ENCODE assay signal across 8 cellular contexts in the genomic region with DNA sequence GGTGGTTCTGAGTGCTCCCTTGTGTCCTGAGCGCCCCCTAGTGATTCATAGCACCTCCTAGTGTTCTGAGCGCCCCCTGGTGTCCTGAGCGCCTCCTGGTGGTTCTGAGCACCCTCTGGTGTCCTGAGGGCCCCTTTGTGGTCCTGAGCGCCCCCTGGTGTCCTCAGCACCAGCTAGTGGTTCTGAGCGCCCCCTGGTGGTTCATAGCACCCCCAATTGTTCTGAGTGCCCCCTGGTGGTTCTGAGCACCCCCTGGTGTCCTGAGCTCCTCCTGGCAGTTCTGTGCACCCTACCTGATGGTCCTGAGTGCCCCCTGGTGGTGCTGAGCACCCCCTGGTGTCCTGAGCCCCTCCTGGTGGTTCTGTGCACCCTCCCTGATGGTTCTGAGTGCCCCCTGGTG.
A peak's percentile ranks its signal among the peaks of the same experiment; 100 is the strongest.
DNase-seq lines count a peak whose midpoint lies in the region; ATAC-seq lines count a peak whose summit lies in the region.
"Not testable (repeated sequence)": the region's sequence is repeated elsewhere in the genome, so short reads cannot be mapped to it uniquely, and the experiment has no call there.

No MANE protein-coding gene starts in this region.

- H3K4me1 Mint-ChIP-seq in activated T-helper 17 cell treated with anti-CD3 and anti-CD28 coated beads, Interleukin-2, amount 50 U/mL, for 72 hours; stimulated activated naive B cell treated with anti-CD40 and anti-IgM and Interleukin-4, amounts not matched to agents 10 μg/mL and 1 μg/mL and 100 μg/mL, for 72 hours: not testable (repeated sequence)

- not testable (repeated sequence) for H3K9me3 Mint-ChIP-seq in activated T-helper 17 cell treated with anti-CD3 and anti-CD28 coated beads, Interleukin-2, amount 50 U/mL, for 72 hours; stimulated activated naive B cell treated with anti-CD40 and anti-IgM and Interleukin-4, amounts not matched to agents 10 μg/mL and 1 μg/mL and 100 μg/mL, for 72 hours

- not testable (repeated sequence) for H3K27me3 Mint-ChIP-seq in activated T-helper 17 cell treated with anti-CD3 and anti-CD28 coated beads, Interleukin-2, amount 50 U/mL, for 72 hours; stimulated activated naive B cell treated with anti-CD40 and anti-IgM and Interleukin-4, amounts not matched to agents 10 μg/mL and 1 μg/mL and 100 μg/mL, for 72 hours

- ATAC-seq in GM18511 (IDR thresholded peaks at IDR 0.05; ENCODE audit: unreplicated experiment): peak; percentile 62
- peak; percentile 51 for ATAC-seq in GM19328 (IDR thresholded peaks at IDR 0.05; ENCODE audit: unreplicated experiment)
- peak; percentile 59 for ATAC-seq in GM21515 (IDR thresholded peaks at IDR 0.05; ENCODE audit: unreplicated experiment)
- peak; percentile 66 for ATAC-seq in HG02759 (IDR thresholded peaks at IDR 0.05; ENCODE audit: unreplicated experiment)
- peak; percentile 54 for ATAC-seq in HG03064 (IDR thresholded peaks at IDR 0.05; ENCODE audit: low read depth, unreplicated experiment)
- peak; percentile 62 for ATAC-seq in HG03442 (IDR thresholded peaks at IDR 0.05; ENCODE audit: unreplicated experiment)
- peak; percentile 25 for ATAC-seq in activated T-helper 17 cell treated with anti-CD3 and anti-CD28 coated beads, Interleukin-2, amount 50 U/mL, for 72 hours (replicated peaks)
- peak; percentile 30 to 38 for ATAC-seq in stimulated activated naive B cell treated with anti-CD40 and anti-IgM and Interleukin-4, amounts not matched to agents 10 μg/mL and 1 μg/mL and 100 μg/mL, for 72 hours (replicated peaks)

- DNase-seq in stimulated activated naive B cell treated with anti-CD40 and anti-IgM and Interleukin-4, amounts not matched to agents 10 μg/mL and 1 μg/mL and 100 μg/mL, for 72 hours: not testable (repeated sequence)

- H3K36me3 Mint-ChIP-seq in activated T-helper 17 cell treated with anti-CD3 and anti-CD28 coated beads, Interleukin-2, amount 50 U/mL, for 72 hours (ENCODE audit: low read depth); stimulated activated naive B cell treated with anti-CD40 and anti-IgM and Interleukin-4, amounts not matched to agents 10 μg/mL and 1 μg/mL and 100 μg/mL, for 72 hours: not testable (repeated sequence)

- H3K4me3 Mint-ChIP-seq in activated T-helper 17 cell treated with anti-CD3 and anti-CD28 coated beads, Interleukin-2, amount 50 U/mL, for 72 hours; stimulated activated naive B cell treated with anti-CD40 and anti-IgM and Interleukin-4, amounts not matched to agents 10 μg/mL and 1 μg/mL and 100 μg/mL, for 72 hours: not testable (repeated sequence)

- H3K27ac Mint-ChIP-seq in activated T-helper 17 cell treated with anti-CD3 and anti-CD28 coated beads, Interleukin-2, amount 50 U/mL, for 72 hours; stimulated activated naive B cell treated with anti-CD40 and anti-IgM and Interleukin-4, amounts not matched to agents 10 μg/mL and 1 μg/mL and 100 μg/mL, for 72 hours: not testable (repeated sequence)
